21 cellular contexts compared by ENCODE assay signal in the genomic region with DNA sequence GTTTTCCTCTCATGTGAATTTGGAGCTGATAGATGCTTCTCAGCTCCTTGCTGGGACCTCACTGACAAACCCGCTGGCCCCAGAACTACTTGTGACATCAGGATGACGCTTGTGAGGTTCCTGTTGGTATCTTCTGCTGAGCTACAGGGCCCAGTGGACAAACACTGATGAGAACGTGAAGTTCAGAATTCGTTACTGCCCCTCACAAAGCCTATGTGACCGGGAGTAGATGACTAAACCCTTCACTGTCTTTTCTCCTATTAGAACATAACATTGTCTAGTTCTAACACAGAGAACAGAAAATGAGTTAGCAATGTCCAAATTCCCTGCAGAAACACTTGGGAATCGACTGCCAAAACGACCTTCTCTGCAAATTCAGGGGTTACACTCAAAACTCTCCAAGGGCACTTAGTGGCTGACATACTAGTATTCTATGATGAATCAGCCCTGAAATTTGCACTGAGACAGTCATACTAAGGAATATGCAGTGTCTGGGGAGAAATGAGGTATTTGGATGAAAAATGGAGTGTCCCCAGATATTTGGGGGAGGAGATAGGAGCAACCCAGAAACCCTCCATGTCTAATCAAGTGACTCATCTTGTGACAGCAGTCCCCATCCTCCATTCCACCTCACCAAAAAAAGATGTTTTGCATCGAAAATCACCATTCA.
DNase-seq lines count a peak whose midpoint lies in the region; ATAC-seq, FAIRE-seq and TF ChIP-seq lines count a peak whose summit lies in the region.
"Had no signal": no experiment of that assay in that cellular context is flagged by ENCODE, and none has a peak within 500 bp of the region (broad histone marks: within the 10 kb centered on the region; RNA-seq: fewer than 3 reads in every experiment).

No MANE protein-coding gene starts in this region.

- no peak overlapping the region for H3K4me3 ChIP-seq in astrocyte (ENCODE audit: insufficient read depth, low read depth, low read length)
- no peak overlapping the region for H3K4me3 ChIP-seq in skeletal muscle cell (ENCODE audit: low read depth, low read length)
- H3K4me3 ChIP-seq: dorsolateral prefrontal cortex, Peyer's patch, upper lobe of left lung had no signal

- no peaks in the 10 kb centered on the region for H3K27me3 Mint-ChIP-seq in astrocyte (ENCODE audit: low read depth, unreplicated experiment)
- no peaks in the 10 kb centered on the region for H3K27me3 Mint-ChIP-seq in activated CD4-positive, alpha-beta T cell treated with anti-CD3 and anti-CD28 coated beads, Interleukin-2, amount 10 ng/mL, durations not matched to agents 7 days and 5 days
- H3K27me3 Mint-ChIP-seq: activated CD4-positive, alpha-beta T cell treated with anti-CD3 and anti-CD28 coated beads for 36 hours; activated T-cell treated with anti-CD3 and anti-CD28 coated beads, Interleukin-2, amount 50 U/mL, for 24 hours had no signal

- TF ChIP-seq CTCF in astrocyte (IDR thresholded peaks at IDR 0.05; ENCODE audit: insufficient read depth, low read depth, low read length) (no peak), GM10266 (IDR thresholded peaks at IDR 0.05; ENCODE audit: control insufficient read depth, insufficient read depth, low read depth, missing control alignments) (no peak)

- no peaks in the 10 kb centered on the region for H3K27me3 ChIP-seq in astrocyte (ENCODE audit: insufficient read depth, low read length)
- H3K27me3 ChIP-seq: dorsolateral prefrontal cortex, Peyer's patch, upper lobe of left lung had no signal

- H3K27ac Mint-ChIP-seq in astrocyte (ENCODE audit: unreplicated experiment) = peak overlapping the region; percentile 4
- H3K27ac Mint-ChIP-seq in activated CD4-positive, alpha-beta T cell treated with anti-CD3 and anti-CD28 coated beads, Interleukin-2, amount 10 ng/mL, durations not matched to agents 7 days and 5 days = no peak overlapping the region
- H3K27ac Mint-ChIP-seq: activated CD4-positive, alpha-beta T cell treated with anti-CD3 and anti-CD28 coated beads for 36 hours; activated T-cell treated with anti-CD3 and anti-CD28 coated beads, Interleukin-2, amount 50 U/mL, for 24 hours had no signal

- DNase-seq in GM03348 (ENCODE audit: low spot score) (peak; percentile 79), astrocyte (ENCODE audit: low read depth) (peak; percentile 86), Right ventricle myocardium superior (peak; percentile 66), skeletal muscle cell (ENCODE audit: low read depth) (peak; percentile 93), T-helper 1 cell (no peak), GM10266 (ENCODE audit: extremely low spot score) (no peak)
- DNase-seq in activated CD4-positive, alpha-beta T cell treated with anti-CD3 and anti-CD28 coated beads, Interleukin-2, amount 10 ng/mL, durations not matched to agents 7 days and 5 days = no peak
- DNase-seq: activated CD4-positive, alpha-beta T cell treated with anti-CD3 and anti-CD28 coated beads for 36 hours; activated T-cell treated with anti-CD3 and anti-CD28 coated beads, Interleukin-2, amount 50 U/mL, for 24 hours; dorsolateral prefrontal cortex; GOT3; NCI-H1436; NCI-H510A treated with DMSO at 0.1 percent for 48 hours; Peyer's patch; stimulated activated CD4-positive, alpha-beta T cell treated with anti-CD3 and anti-CD28 coated beads, Interleukin-2, amount 100 ng/mL, for 48 hours; upper lobe of left lung had no signal

- no peaks in the 10 kb centered on the region for H3K79me2 ChIP-seq in astrocyte (ENCODE audit: insufficient read depth, low read length)

- no peak overlapping the region for H3K9ac ChIP-seq in astrocyte (ENCODE audit: low read length)
- H3K9ac ChIP-seq: KMS-11 had no signal

- no peaks in the 10 kb centered on the region for H3K9me3 ChIP-seq in astrocyte (ENCODE audit: insufficient read depth, low read depth, low read length)
- H3K9me3 ChIP-seq: Peyer's patch, upper lobe of left lung had no signal

- no peak overlapping the region for H2AFZ ChIP-seq in astrocyte (ENCODE audit: low read depth, low read length)

- H3K36me3 Mint-ChIP-seq in astrocyte (ENCODE audit: low read depth, unreplicated experiment) = no peaks in the 10 kb centered on the region
- H3K36me3 Mint-ChIP-seq in activated CD4-positive, alpha-beta T cell treated with anti-CD3 and anti-CD28 coated beads, Interleukin-2, amount 10 ng/mL, durations not matched to agents 7 days and 5 days (ENCODE audit: low read depth) = no peaks in the 10 kb centered on the region
- H3K36me3 Mint-ChIP-seq: CD14-positive monocyte had no signal

- no peaks in the 10 kb centered on the region for H4K20me1 ChIP-seq in astrocyte (ENCODE audit: insufficient read depth, low read length)

- peak; percentile 85 for ATAC-seq in Right ventricle myocardium superior (ENCODE audit: poor library complexity)
- ATAC-seq in HG02938 (IDR thresholded peaks at IDR 0.05; ENCODE audit: unreplicated experiment) = no peak
- ATAC-seq: activated CD4-positive, alpha-beta T cell treated with anti-CD3 and anti-CD28 coated beads for 36 hours had no signal

- intact Hi-C loops in Right ventricle myocardium superior (cut with DNase I) = no loop called here

- no peak overlapping the region for H3K4me3 Mint-ChIP-seq in astrocyte (ENCODE audit: unreplicated experiment)
- H3K4me3 Mint-ChIP-seq in activated CD4-positive, alpha-beta T cell treated with anti-CD3 and anti-CD28 coated beads, Interleukin-2, amount 10 ng/mL, durations not matched to agents 7 days and 5 days = no peak overlapping the region
- H3K4me3 Mint-ChIP-seq: activated CD4-positive, alpha-beta T cell treated with anti-CD3 and anti-CD28 coated beads for 36 hours; activated T-cell treated with anti-CD3 and anti-CD28 coated beads, Interleukin-2, amount 50 U/mL, for 24 hours; CD14-positive monocyte had no signal

- H3K4me2 ChIP-seq in astrocyte (ENCODE audit: low read length) = peak overlapping the region; percentile 0
- H3K4me2 ChIP-seq: KMS-11 had no signal

- CTCF ChIA-PET in activated CD4-positive, alpha-beta T cell treated with anti-CD3 and anti-CD28 coated beads, Interleukin-2, amount 10 ng/mL, durations not matched to agents 7 days and 5 days (lab: Charles Lee) = no interaction called here

- POLR2A ChIA-PET in activated CD4-positive, alpha-beta T cell treated with anti-CD3 and anti-CD28 coated beads, Interleukin-2, amount 10 ng/mL, durations not matched to agents 7 days and 5 days (lab: Charles Lee) = no interaction called here

- H3K36me3 ChIP-seq in astrocyte (ENCODE audit: insufficient read depth, low read length) = no peaks in the 10 kb centered on the region
- H3K36me3 ChIP-seq: Peyer's patch, upper lobe of left lung had no signal

- H3K27ac ChIP-seq in astrocyte (ENCODE audit: low read depth, low read length) = no peak overlapping the region
- H3K27ac ChIP-seq: dorsolateral prefrontal cortex, KMS-11, Peyer's patch, upper lobe of left lung had no signal

- H3K4me1 ChIP-seq in astrocyte (ENCODE audit: insufficient read depth, low read length) = peaks cover 10% of the 10 kb centered on the region

- H3K9me3 Mint-ChIP-seq in astrocyte (ENCODE audit: unreplicated experiment) = no peaks in the 10 kb centered on the region
- no peaks in the 10 kb centered on the region for H3K9me3 Mint-ChIP-seq in activated CD4-positive, alpha-beta T cell treated with anti-CD3 and anti-CD28 coated beads, Interleukin-2, amount 10 ng/mL, durations not matched to agents 7 days and 5 days
- H3K9me3 Mint-ChIP-seq: activated T-cell treated with anti-CD3 and anti-CD28 coated beads, Interleukin-2, amount 50 U/mL, for 24 hours had no signal

- H3K4me1 Mint-ChIP-seq in astrocyte (ENCODE audit: low read depth, unreplicated experiment) = peaks cover 38% of the 10 kb centered on the region
- peaks cover 1% of the 10 kb centered on the region for H3K4me1 Mint-ChIP-seq in activated CD4-positive, alpha-beta T cell treated with anti-CD3 and anti-CD28 coated beads, Interleukin-2, amount 10 ng/mL, durations not matched to agents 7 days and 5 days

- peak; percentile 80 for FAIRE-seq in astrocyte (lab: Jason Lieb, UNC)
- FAIRE-seq: GM18507, keratinocyte had no signal

Comparison
In these comparisons a context has a peak if more than half of its experiments do, and no peak if none do; other contexts are left out.
1. DNase-seq: peak in GM03348 (single experiment), astrocyte (single experiment), Right ventricle myocardium superior (single experiment) and skeletal muscle cell (single experiment); none in activated CD4-positive, alpha-beta T cell treated with anti-CD3 and anti-CD28 coated beads, Interleukin-2, amount 10 ng/mL, durations not matched to agents 7 days and 5 days (single experiment), T-helper 1 cell (0 of 5) and GM10266 (single experiment).